In the genomic region with DNA sequence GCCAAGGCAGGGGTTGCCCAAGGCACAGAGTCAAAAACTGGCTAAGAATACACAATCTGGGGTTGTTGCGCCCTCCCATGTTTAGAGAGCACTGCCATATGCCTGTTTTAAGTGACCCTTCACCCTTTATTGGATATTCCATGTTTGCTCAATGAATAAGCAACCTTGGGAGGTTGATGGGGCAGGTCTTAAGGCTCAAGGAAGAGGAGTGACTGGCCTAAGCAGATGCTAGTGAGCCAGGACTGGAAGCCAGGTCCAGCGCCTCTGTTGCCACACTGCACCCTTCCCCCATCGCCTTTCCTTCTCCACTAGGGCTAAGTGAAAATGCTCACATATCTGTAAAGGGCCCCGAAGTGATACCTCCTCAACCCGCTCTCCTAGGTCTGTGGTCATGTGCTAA, we compare ENCODE assay signal across 31 cellular contexts. TPM values are rescaled to one million over a fixed set of nuclear protein-coding genes. Genes with fewer than 3 reads are reported as not detected.
"Had no signal": no experiment of that assay in that cellular context is flagged by ENCODE, and none has a peak within 500 bp of the region (broad histone marks: within the 10 kb centered on the region; RNA-seq: fewer than 3 reads in every experiment).

No MANE protein-coding gene starts in this region.

- H3K4me3 Mint-ChIP-seq: activated naive CD4-positive, alpha-beta T cell treated with anti-CD3 and anti-CD28 coated beads, Interleukin-2, amount 50 U/mL, for 24 hours; immature natural killer cell; mesothelial cell of epicardium; natural killer cell treated with Interleukin-12 subunit alpha and Interleukin-12 subunit beta and Interleukin-15 and Interleukin-18, amount 100 ng/mL, for 72 hours; T-cell; T-helper 2 cell treated with Interferon-gamma antibody and Interleukin-4, amounts not matched to agents 5 μg/mL and 100 μg/mL, for 36 hours had no signal

- ATAC-seq: body of pancreas; left lung; natural killer cell treated with Interleukin-12 subunit alpha and Interleukin-12 subunit beta and Interleukin-15 and Interleukin-18, amount 100 ng/mL, for 72 hours; sciatic nerve; SK-N-SH treated with all-trans-retinoic acid at 6 μM for 48 hours; T-cell had no signal

- H3K27me3 Mint-ChIP-seq: activated naive CD4-positive, alpha-beta T cell treated with anti-CD3 and anti-CD28 coated beads, Interleukin-2, amount 50 U/mL, for 24 hours; natural killer cell treated with Interleukin-12 subunit alpha and Interleukin-12 subunit beta and Interleukin-15 and Interleukin-18, amount 100 ng/mL, for 72 hours; T-cell had no signal

- H3K27me3 ChIP-seq: body of pancreas, cardiac muscle cell, left lung, upper lobe of left lung had no signal

- H3K27ac Mint-ChIP-seq: activated naive CD4-positive, alpha-beta T cell treated with anti-CD3 and anti-CD28 coated beads, Interleukin-2, amount 50 U/mL, for 24 hours; mesothelial cell of epicardium; natural killer cell treated with Interleukin-12 subunit alpha and Interleukin-12 subunit beta and Interleukin-15 and Interleukin-18, amount 100 ng/mL, for 72 hours; T-cell; T-helper 2 cell treated with Interferon-gamma antibody and Interleukin-4, amounts not matched to agents 5 μg/mL and 100 μg/mL, for 36 hours had no signal

- H3K9me3 ChIP-seq: body of pancreas, left lung, thoracic aorta, upper lobe of left lung had no signal

- H3K27ac ChIP-seq: body of pancreas, cardiac muscle cell, epithelial cell of prostate, left lung, thoracic aorta, upper lobe of left lung, VCaP had no signal

- DNase-seq: activated CD4-positive, CD25-positive, alpha-beta regulatory T cell treated with anti-CD3 and anti-CD28 coated beads, Interleukin-2, amount 50 U/mL, for 72 hours; activated CD8-positive, alpha-beta memory T cell treated with anti-CD3 and anti-CD28 coated beads for 24 hours; activated gamma-delta T cell treated with Interleukin-2 at 50 U/mL for 16 hours; anterior cingulate cortex; body of pancreas; foreskin fibroblast; immature natural killer cell; left lung; nucleus accumbens; posterior cingulate gyrus; small intestine; stimulated activated CD4-positive, alpha-beta T cell treated with anti-CD3 and anti-CD28 coated beads, Interleukin-2, amount 100 ng/mL, for 24 hours; stimulated activated naive CD4-positive, alpha-beta T cell; T-cell; upper lobe of left lung had no signal

- H3K4me3 ChIP-seq: body of pancreas, cardiac muscle cell, left lung, thoracic aorta, upper lobe of left lung had no signal

- H3K9me3 Mint-ChIP-seq: activated naive CD4-positive, alpha-beta T cell treated with anti-CD3 and anti-CD28 coated beads, Interleukin-2, amount 50 U/mL, for 24 hours; immature natural killer cell; mesothelial cell of epicardium; natural killer cell treated with Interleukin-12 subunit alpha and Interleukin-12 subunit beta and Interleukin-15 and Interleukin-18, amount 100 ng/mL, for 72 hours; T-cell; T-helper 2 cell treated with Interferon-gamma antibody and Interleukin-4, amounts not matched to agents 5 μg/mL and 100 μg/mL, for 36 hours had no signal

RNA-seq across cellular contexts. Expression of a gene that starts 41.7 kb away (rescaled TPM):
- total RNA-seq: cardiac muscle cell; chondrocyte; glomerular endothelial cell; kidney epithelial cell; lung microvascular endothelial cell; mesothelial cell of epicardium; natural killer cell treated with Interleukin-12 subunit alpha and Interleukin-12 subunit beta and Interleukin-15 and Interleukin-18, amount 100 ng/mL, for 72 hours; renal cortical epithelial cell; sciatic nerve had no signal
- polyA plus RNA-seq: cardiac muscle cell, fibroblast of lung, immature natural killer cell had no signal
